ENCODE assay signal across 29 cellular contexts in the genomic region with DNA sequence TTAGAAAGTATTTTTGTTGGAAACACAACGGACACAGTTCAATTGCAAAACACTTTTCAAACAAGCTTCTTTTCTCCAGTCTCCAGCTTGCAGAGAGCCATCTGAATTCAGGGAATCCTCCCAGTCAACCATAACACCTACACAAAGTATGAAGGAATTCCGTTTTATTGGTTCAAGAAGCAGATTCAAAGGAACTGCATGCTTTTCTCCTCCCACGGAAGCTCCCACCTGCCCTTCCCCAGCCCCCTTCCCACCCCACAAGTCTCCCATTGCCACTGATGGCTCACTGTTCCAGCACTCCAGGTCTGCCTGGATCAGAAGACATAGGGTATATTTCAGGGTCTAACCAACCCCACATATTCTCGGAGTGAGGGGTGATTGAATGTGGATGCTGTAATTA.
"Had no signal": no experiment of that assay in that cellular context is flagged by ENCODE, and none has a peak within 500 bp of the region (broad histone marks: within the 10 kb centered on the region; RNA-seq: fewer than 3 reads in every experiment).

No MANE protein-coding gene starts in this region.

- H3K27ac ChIP-seq: coronary artery, esophagus muscularis mucosa, heart right ventricle, neutrophil, parathyroid adenoma, right lobe of liver, testis, tibial artery, upper lobe of right lung, uterus had no signal

- H2AFZ ChIP-seq: parathyroid adenoma had no signal

- H3K4me1 Mint-ChIP-seq: immature natural killer cell; stimulated activated memory B cell treated with anti-CD40 and anti-IgM and Interleukin-4, amounts not matched to agents 10 μg/mL and 1 μg/mL and 100 μg/mL, for 72 hours had no signal

- H3K9ac ChIP-seq: parathyroid adenoma had no signal

- H3K9me3 Mint-ChIP-seq: immature natural killer cell; naive thymus-derived CD8-positive, alpha-beta T cell; stimulated activated memory B cell treated with anti-CD40 and anti-IgM and Interleukin-4, amounts not matched to agents 10 μg/mL and 1 μg/mL and 100 μg/mL, for 72 hours had no signal

- H3K36me3 ChIP-seq: esophagus muscularis mucosa, heart right ventricle, neutrophil, right lobe of liver, tibial artery, upper lobe of right lung, uterus had no signal

- H3K9me3 ChIP-seq: esophagus muscularis mucosa, heart right ventricle, neutrophil, right lobe of liver, testis, tibial artery, upper lobe of right lung, uterus had no signal

- H3K27me3 Mint-ChIP-seq: naive thymus-derived CD8-positive, alpha-beta T cell; progenitor cell of endocrine pancreas; stimulated activated memory B cell treated with anti-CD40 and anti-IgM and Interleukin-4, amounts not matched to agents 10 μg/mL and 1 μg/mL and 100 μg/mL, for 72 hours had no signal

- H3K4me3 Mint-ChIP-seq: immature natural killer cell; naive thymus-derived CD8-positive, alpha-beta T cell; stimulated activated memory B cell treated with anti-CD40 and anti-IgM and Interleukin-4, amounts not matched to agents 10 μg/mL and 1 μg/mL and 100 μg/mL, for 72 hours had no signal

- H3K4me3 ChIP-seq: coronary artery, esophagus muscularis mucosa, heart right ventricle, lung, right lobe of liver, testis, tibial artery, upper lobe of right lung, uterus had no signal

- H3K27ac Mint-ChIP-seq: immature natural killer cell; progenitor cell of endocrine pancreas; stimulated activated memory B cell treated with anti-CD40 and anti-IgM and Interleukin-4, amounts not matched to agents 10 μg/mL and 1 μg/mL and 100 μg/mL, for 72 hours had no signal

- DNase-seq: dermis blood vessel endothelial cell; effector memory CD4-positive, alpha-beta T cell; foreskin melanocyte; glutamatergic neuron; heart right ventricle; hypothalamus; immature natural killer cell; kidney glomerular epithelial cell; left colon; mesenchymal stem cell; midbrain; naive thymus-derived CD8-positive, alpha-beta T cell; right lobe of liver; stimulated activated CD4-positive, alpha-beta T cell treated with anti-CD3 and anti-CD28 coated beads, Interleukin-2, amount 100 ng/mL, for 24 hours; stimulated activated CD4-positive, alpha-beta T cell treated with anti-CD3 and anti-CD28 coated beads, Interleukin-4, amount 100 ng/mL, for 24 hours; stimulated activated naive CD8-positive, alpha-beta T cell treated with anti-CD3 and anti-CD28 coated beads, Interleukin-15, Interleukin-2, amounts not matched to agents 100 U/mL and 50 U/mL, for 24 hours; substantia nigra; testis; tibial artery; upper lobe of right lung; uterus had no signal

- H3K79me2 ChIP-seq: parathyroid adenoma had no signal

- FAIRE-seq: endothelial cell of umbilical vein had no signal

- H3K4me1 ChIP-seq: heart right ventricle, right lobe of liver, upper lobe of right lung, uterus had no signal

- H3K27me3 ChIP-seq: esophagus muscularis mucosa, heart right ventricle, neutrophil, right lobe of liver, testis, tibial artery, upper lobe of right lung, uterus had no signal
